11 cellular contexts compared by ENCODE assay signal in genomic region chr2:151972176-151973012, GRCh38.
"Had no signal": no experiment of that assay in that cellular context is flagged by ENCODE, and none has a peak within 500 bp of the region (broad histone marks: within the 10 kb centered on the region; RNA-seq: fewer than 3 reads in every experiment).

No MANE protein-coding gene starts in this region.

- H3K4me3 ChIP-seq: gastroesophageal sphincter, lower lobe of right lung had no signal

- H3K9me3 ChIP-seq: gastroesophageal sphincter, lower lobe of right lung had no signal

- H3K36me3 Mint-ChIP-seq: T-cell had no signal

- H3K4me3 Mint-ChIP-seq: activated naive CD8-positive, alpha-beta T cell treated with anti-CD3 and anti-CD28 coated beads, Interleukin-2, amount 50 U/mL, for 24 hours; T-cell had no signal

- H3K9me3 Mint-ChIP-seq: activated naive CD8-positive, alpha-beta T cell treated with anti-CD3 and anti-CD28 coated beads, Interleukin-2, amount 50 U/mL, for 24 hours; T-cell had no signal

- H3K36me3 ChIP-seq: gastroesophageal sphincter, lower lobe of right lung, WERI-Rb-1 had no signal

- DNase-seq: activated CD4-positive, alpha-beta T cell treated with anti-CD3 and anti-CD28 coated beads for 4 hours; activated naive CD4-positive, alpha-beta T cell treated with Interleukin-2 at 50 U/mL for 16 hours; activated naive CD8-positive, alpha-beta T cell treated with anti-CD3 and anti-CD28 coated beads, Interleukin-2, amount 50 U/mL, for 24 hours; cortex of kidney; effector memory CD4-positive, alpha-beta T cell; lower lobe of right lung; stimulated activated CD4-positive, alpha-beta T cell treated with anti-CD3 and anti-CD28 coated beads, Interleukin-12 subunit alpha, Interleukin-12 subunit beta, amount 100 ng/mL, for 4 hours; stimulated activated naive CD4-positive, alpha-beta T cell treated with Interleukin-2 at 50 U/mL for 16 hours; T-cell; WERI-Rb-1 had no signal

- H3K27ac ChIP-seq: gastroesophageal sphincter, lower lobe of right lung, WERI-Rb-1 had no signal

- H3K27ac Mint-ChIP-seq: activated naive CD8-positive, alpha-beta T cell treated with anti-CD3 and anti-CD28 coated beads, Interleukin-2, amount 50 U/mL, for 24 hours; T-cell had no signal

- ATAC-seq: activated naive CD8-positive, alpha-beta T cell treated with anti-CD3 and anti-CD28 coated beads, Interleukin-2, amount 50 U/mL, for 24 hours; gastroesophageal sphincter; lower lobe of right lung; T-cell had no signal

- H3K27me3 ChIP-seq: gastroesophageal sphincter had no signal
